ENCODE assay signal across 8 cellular contexts in genomic region chr19:10872551-10873107, GRCh38. TPM values are rescaled to one million over a fixed set of nuclear protein-coding genes. Genes with fewer than 3 reads are reported as not detected.
A peak's percentile ranks its signal among the peaks of the same experiment; 100 is the strongest.
DNase-seq lines count a peak whose midpoint lies in the region; ATAC-seq and TF ChIP-seq lines count a peak whose summit lies in the region.

No MANE protein-coding gene starts in this region.

- H3K36me3 ChIP-seq in HEK293 (ENCODE audit: control insufficient read depth in 2 of 2, insufficient read depth in 1 of 2, low read length in 2 of 2) = peaks cover 13 to 16% of the 10 kb centered on the region in 2 experiments; a peak in 2 of 3 replicates

- intact Hi-C loops in activated CD4-positive, alpha-beta memory T cell treated with anti-CD3 and anti-CD28 coated beads for 36 hours (cut with micrococcal nuclease) = loop anchor here (5.0 kb wide), 1 partner anchor 75 kb away; no protein-coding TSS in a partner anchor
- intact Hi-C loops in right cardiac atrium (cut with DNase I) = loop anchor here in 3 of 4 donors (5.0 to 10.0 kb wide), 2 partner anchors 52 to 55 kb away; partner anchors contain the start of genes TIMM29 (in 3 of the 3) and YIPF2 (in 3 of the 3)

- peaks cover 3% of the 10 kb centered on the region for H3K36me3 Mint-ChIP-seq in activated CD4-positive, alpha-beta memory T cell treated with anti-CD3 and anti-CD28 coated beads for 36 hours

- H3K9me3 ChIP-seq in HEK293 (ENCODE audit: control insufficient read depth, insufficient read depth, low read depth, low read length) (no peaks in the 10 kb centered on the region), right cardiac atrium (ENCODE audit: control insufficient read depth, low read length) (no peaks in the 10 kb centered on the region)

- H3K4me1 ChIP-seq in HEK293 (ENCODE audit: control insufficient read depth, insufficient read depth, low read length) = no peaks in the 10 kb centered on the region
- peaks cover 2% of the 10 kb centered on the region for H3K4me1 ChIP-seq in right cardiac atrium (ENCODE audit: control insufficient read depth, insufficient read depth, low read length)

- peak overlapping the region; percentile 88 for H3K4me3 ChIP-seq in HEK293 (ENCODE audit: low read depth, low read length)
- peak overlapping the region; percentile 98 for H3K4me3 ChIP-seq in right cardiac atrium (ENCODE audit: low read length)

- H3K4me1 Mint-ChIP-seq in activated CD4-positive, alpha-beta memory T cell treated with anti-CD3 and anti-CD28 coated beads for 36 hours (ENCODE audit: low read depth) = peaks cover 33% of the 10 kb centered on the region

- H3K27me3 Mint-ChIP-seq in activated CD4-positive, alpha-beta memory T cell treated with anti-CD3 and anti-CD28 coated beads for 36 hours = no peaks in the 10 kb centered on the region

- no peak for TF ChIP-seq CTCF in HEK293 (tag by site-specific recombination; IDR thresholded peaks at IDR 0.05)

- H3K27ac Mint-ChIP-seq in activated CD4-positive, alpha-beta memory T cell treated with anti-CD3 and anti-CD28 coated beads for 36 hours = peak overlapping the region; percentile 55

- WGBS in right cardiac atrium = 8% methylated on average over 16 of the region's 16 CpGs

- ATAC-seq in right cardiac atrium (no peak), GM19397 (IDR thresholded peaks at IDR 0.05; ENCODE audit: unreplicated experiment) (no peak)

- H3K27me3 ChIP-seq in right cardiac atrium (ENCODE audit: control insufficient read depth, insufficient read depth) = no peaks in the 10 kb centered on the region

- CTCF ChIA-PET in HEK293 (lab: Yijun Ruan, JAX) = interaction anchor here (0.8 to 3.0 kb wide), 10 partner anchors 8 to 291 kb away, joined by 3 to 20 read pairs (median 6); partner anchors contain the start of gene DNM2
- CTCF ChIA-PET in activated CD4-positive, alpha-beta memory T cell treated with anti-CD3 and anti-CD28 coated beads for 36 hours (lab: Charles Lee) = interaction anchor here (0.9 to 4.1 kb wide), 10 partner anchors 8 to 217 kb away, joined by 3 to 30 read pairs (median 4); partner anchors contain the start of genes DNM2 and LDLR

- POLR2A ChIA-PET in HEK293 (lab: Yijun Ruan, JAX) = interaction anchor here (1.0 kb wide), 1 partner anchor 55 kb away, joined by 3 read pairs; no protein-coding TSS in a partner anchor
- POLR2A ChIA-PET in activated CD4-positive, alpha-beta memory T cell treated with anti-CD3 and anti-CD28 coated beads for 36 hours (lab: Charles Lee) = interaction anchor here (1.1 kb wide), 2 partner anchors 171 to 217 kb away, joined by 3 to 4 read pairs; partner anchors contain the start of gene LDLR

- DNase-seq in activated CD4-positive, alpha-beta memory T cell treated with anti-CD3 and anti-CD28 coated beads for 36 hours = peak; percentile 50
- DNase-seq in right cardiac atrium (no peak), DMS79 treated with DMSO at 0.1 percent for 48 hours (lab: John Stamatoyannopoulos, UW) (no peak), NCI-H187 treated with DMSO at 0.1 percent for 48 hours (lab: John Stamatoyannopoulos, UW) (no peak), AG08395 (ENCODE audit: low spot score) (no peak)
- DNase-seq in stimulated activated CD4-positive, alpha-beta T cell treated with anti-CD3 and anti-CD28 coated beads, Interleukin-4, amount 100 ng/mL, for 4 hours = peak; percentile 39 to 55

- H3K4me3 Mint-ChIP-seq in activated CD4-positive, alpha-beta memory T cell treated with anti-CD3 and anti-CD28 coated beads for 36 hours = peak overlapping the region; percentile 79

- H3K9me3 Mint-ChIP-seq in activated CD4-positive, alpha-beta memory T cell treated with anti-CD3 and anti-CD28 coated beads for 36 hours = no peaks in the 10 kb centered on the region

- H3K27ac ChIP-seq in HEK293 (ENCODE audit: extremely low read depth, low read depth, low read length) (peak overlapping the region; percentile 64; the same call in 1 of the 2 replicates), right cardiac atrium (ENCODE audit: low read length) (no peak overlapping the region)

TF ChIP-seq in HEK293, 187 proteins besides CTCF, POLR2A, EP300 and RAD21:
- TF ChIP-seq RBAK (tag by site-specific recombination; IDR thresholded peaks at IDR 0.05) = no peak
- peak; percentile 49; the same call in 1 of the 2 replicates for TF ChIP-seq PRDM1 (tag by site-specific recombination; IDR thresholded peaks at IDR 0.05)
- no peak for TF ChIP-seq ZNF350 (tag by site-specific recombination; IDR thresholded peaks at IDR 0.05)
- peak; percentile 94 for TF ChIP-seq PRDM4 (tag by site-specific recombination; IDR thresholded peaks at IDR 0.05)
- TF ChIP-seq PRDM10 (tag by site-specific recombination; IDR thresholded peaks at IDR 0.05) = peak; percentile 82
- TF ChIP-seq ZNF19 (tag by site-specific recombination; IDR thresholded peaks at IDR 0.05; ENCODE audit: low read depth) = no peak
- TF ChIP-seq ZBTB20 (tag by site-specific recombination; IDR thresholded peaks at IDR 0.05) = 0 out of 2 replicates have a peak, but pooled peaks have one; percentile 5
- peak; percentile 7; the same call in 1 of the 2 replicates for TF ChIP-seq ZNF341 (tag by site-specific recombination; IDR thresholded peaks at IDR 0.05; ENCODE audit: low read depth)
- TF ChIP-seq ZNF175 (tag by site-specific recombination; IDR thresholded peaks at IDR 0.05) = no peak
- peak; percentile 20; the same call in 1 of the 2 replicates for TF ChIP-seq ZNF561 (tag by site-specific recombination; IDR thresholded peaks at IDR 0.05; ENCODE audit: borderline replicate concordance)

RNA-seq across cellular contexts. Expression of gene CARM1, which starts 1.3 kb away (rescaled TPM):
- 10 to 100 TPM; 75.0 to 78.3 TPM for total RNA-seq in activated CD4-positive, alpha-beta memory T cell treated with anti-CD3 and anti-CD28 coated beads for 36 hours
- 10 to 100 TPM; 30.8 to 37.2 (median 32.6) TPM for total RNA-seq in right cardiac atrium
- 35.2 TPM for polyA plus RNA-seq in right cardiac atrium

RNA-seq across cellular contexts. Expression of gene C19orf38, which starts 24.4 kb away (rescaled TPM):
- total RNA-seq in activated CD4-positive, alpha-beta memory T cell treated with anti-CD3 and anti-CD28 coated beads for 36 hours = 1 to 10 TPM; 1.4 to 1.7 TPM
- 1 to 10 TPM in 1 of 4 donors, under 1 TPM in 3; 0.39 to 1.4 (median 0.64) TPM for total RNA-seq in right cardiac atrium
- 0.23 TPM for polyA plus RNA-seq in right cardiac atrium

RNA-seq across cellular contexts. Expression of gene TMED1, which starts 36.6 kb away (rescaled TPM):
- total RNA-seq in activated CD4-positive, alpha-beta memory T cell treated with anti-CD3 and anti-CD28 coated beads for 36 hours = 10 to 100 TPM; 18.8 to 19.1 TPM
- 10 to 100 TPM; 24.6 to 30.4 (median 27.8) TPM for total RNA-seq in right cardiac atrium
- polyA plus RNA-seq in right cardiac atrium = 43.4 TPM

RNA-seq across cellular contexts. Expression of gene YIPF2, which starts 55.8 kb away (rescaled TPM):
- total RNA-seq in activated CD4-positive, alpha-beta memory T cell treated with anti-CD3 and anti-CD28 coated beads for 36 hours = 10 to 100 TPM; 25.6 to 28.4 TPM
- 10 to 100 TPM; 19.3 to 25.5 (median 24.4) TPM for total RNA-seq in right cardiac atrium
- polyA plus RNA-seq in right cardiac atrium = 26.5 TPM

RNA-seq across cellular contexts. Expression of gene TIMM29, which starts 56.0 kb away (rescaled TPM):
- 10 to 100 TPM; 15.6 to 16.4 TPM for total RNA-seq in activated CD4-positive, alpha-beta memory T cell treated with anti-CD3 and anti-CD28 coated beads for 36 hours
- 10 to 100 TPM; 12.2 to 14.5 (median 13.0) TPM for total RNA-seq in right cardiac atrium
- 14.1 TPM for polyA plus RNA-seq in right cardiac atrium

Comparison
In these comparisons a context has a peak if more than half of its experiments do, and no peak if none do; other contexts are left out.
1. DNase-seq: peak in activated CD4-positive, alpha-beta memory T cell treated with anti-CD3 and anti-CD28 coated beads for 36 hours (single experiment) and stimulated activated CD4-positive, alpha-beta T cell treated with anti-CD3 and anti-CD28 coated beads, Interleukin-4, amount 100 ng/mL, for 4 hours (2 of 2); none in right cardiac atrium (0 of 3), DMS79 treated with DMSO at 0.1 percent for 48 hours (single experiment), NCI-H187 treated with DMSO at 0.1 percent for 48 hours (single experiment) and AG08395 (single experiment).